ENCODE assay signal across 10 cellular contexts in genomic region chr3:138775254-138775595, GRCh38. TPM values are rescaled to one million over a fixed set of nuclear protein-coding genes. Genes with fewer than 3 reads are reported as not detected.
A peak's percentile ranks its signal among the peaks of the same experiment; 100 is the strongest.
DNase-seq lines count a peak whose midpoint lies in the region; ATAC-seq and TF ChIP-seq lines count a peak whose summit lies in the region.
"Had no signal": no experiment of that assay in that cellular context is flagged by ENCODE, and none has a peak within 500 bp of the region (broad histone marks: within the 10 kb centered on the region; RNA-seq: fewer than 3 reads in every experiment).

No MANE protein-coding gene starts in this region.

- intact Hi-C loops in vagina (cut with DNase I): no loop called here

- DNase-seq in activated naive CD8-positive, alpha-beta T cell treated with anti-CD3 and anti-CD28 coated beads for 36 hours: no peak
- peak; percentile 38 for DNase-seq in choroid plexus epithelial cell (ENCODE audit: low read depth)
- DNase-seq in vagina (ENCODE audit: extremely low spot score in 2 of 2): no peak
- DNase-seq in NCI-H446 treated with DMSO at 0.1 percent for 48 hours (lab: John Stamatoyannopoulos, UW): no peak
- no peak for DNase-seq in ACHN
- DNase-seq: activated T-cell treated with anti-CD3 and anti-CD28 coated beads for 4 hours had no signal

- no peaks in the 10 kb centered on the region for H3K9me3 Mint-ChIP-seq in activated naive CD8-positive, alpha-beta T cell (ENCODE audit: low read depth)
- H3K9me3 Mint-ChIP-seq in activated naive CD8-positive, alpha-beta T cell treated with anti-CD3 and anti-CD28 coated beads for 36 hours: no peaks in the 10 kb centered on the region

- H3K36me3 ChIP-seq in muscle layer of colon (ENCODE audit: insufficient read depth, low read length) (no peaks in the 10 kb centered on the region), vagina (no peaks in the 10 kb centered on the region)
- H3K36me3 ChIP-seq: BE2C had no signal

- peaks cover 10% of the 10 kb centered on the region for H3K36me3 Mint-ChIP-seq in activated naive CD8-positive, alpha-beta T cell
- peaks cover 11% of the 10 kb centered on the region for H3K36me3 Mint-ChIP-seq in activated naive CD8-positive, alpha-beta T cell treated with anti-CD3 and anti-CD28 coated beads for 36 hours

- H3K27ac Mint-ChIP-seq in activated naive CD8-positive, alpha-beta T cell: peak overlapping the region; percentile 50
- H3K27ac Mint-ChIP-seq in activated naive CD8-positive, alpha-beta T cell treated with anti-CD3 and anti-CD28 coated beads for 36 hours: no peak overlapping the region

- H3K9me3 ChIP-seq in muscle layer of colon (ENCODE audit: low read length) (no peaks in the 10 kb centered on the region), vagina (no peaks in the 10 kb centered on the region)
- H3K9me3 ChIP-seq: BE2C had no signal

- no peak overlapping the region for H3K9ac ChIP-seq in muscle layer of colon (ENCODE audit: low read length)

- no peak for ATAC-seq in GM19023 (IDR thresholded peaks at IDR 0.05; ENCODE audit: unreplicated experiment)

- in situ Hi-C loops in ACHN (cut with HindIII; ENCODE audit: low pct_ligation_motif_present, low pct_unique_long_range_greater_than_20kb, low sequenced_read_pairs): no loop called here

- H3K27ac ChIP-seq in muscle layer of colon (ENCODE audit: low read depth, low read length) (peak overlapping the region; percentile 70), vagina (peak overlapping the region; percentile 17)

- peaks cover 25% of the 10 kb centered on the region for H3K4me1 Mint-ChIP-seq in activated naive CD8-positive, alpha-beta T cell (ENCODE audit: low read depth)
- peaks cover 24% of the 10 kb centered on the region for H3K4me1 Mint-ChIP-seq in activated naive CD8-positive, alpha-beta T cell treated with anti-CD3 and anti-CD28 coated beads for 36 hours

- peaks cover 18% of the 10 kb centered on the region for H3K4me1 ChIP-seq in muscle layer of colon (ENCODE audit: insufficient read depth, low read length)
- peaks cover 22% of the 10 kb centered on the region for H3K4me1 ChIP-seq in vagina

- TF ChIP-seq POLR2A in vagina (IDR thresholded peaks at IDR 0.05): no peak

- H3K27me3 ChIP-seq in muscle layer of colon (ENCODE audit: control insufficient read depth in 1 of 2, insufficient read depth in 2 of 2, low read length in 2 of 2) (no peaks in the 10 kb centered on the region), vagina (no peaks in the 10 kb centered on the region)
- H3K27me3 ChIP-seq: BE2C had no signal

- no peak overlapping the region for H3K4me3 ChIP-seq in choroid plexus epithelial cell (ENCODE audit: low read depth, low read length)
- no peak overlapping the region for H3K4me3 ChIP-seq in muscle layer of colon (ENCODE audit: low read depth in 1 of 2, low read length in 2 of 2)
- H3K4me3 ChIP-seq in vagina: no peak overlapping the region

- no peak for TF ChIP-seq CTCF in choroid plexus epithelial cell (conservative IDR thresholded peaks at IDR 0.05; ENCODE audit: low read depth, low read length)
- TF ChIP-seq CTCF in vagina (IDR thresholded peaks at IDR 0.05): no peak

- H3K27me3 Mint-ChIP-seq in activated naive CD8-positive, alpha-beta T cell: no peaks in the 10 kb centered on the region
- no peaks in the 10 kb centered on the region for H3K27me3 Mint-ChIP-seq in activated naive CD8-positive, alpha-beta T cell treated with anti-CD3 and anti-CD28 coated beads for 36 hours

- H3K4me3 Mint-ChIP-seq in activated naive CD8-positive, alpha-beta T cell: no peak overlapping the region
- H3K4me3 Mint-ChIP-seq in activated naive CD8-positive, alpha-beta T cell treated with anti-CD3 and anti-CD28 coated beads for 36 hours: no peak overlapping the region

RNA-seq across cellular contexts. Expression of gene PIK3CB, which starts 59.5 kb away (rescaled TPM):
- 10 to 100 TPM; 17.4 to 20.5 TPM for total RNA-seq in activated naive CD8-positive, alpha-beta T cell treated with anti-CD3 and anti-CD28 coated beads for 36 hours
- 31.9 TPM for total RNA-seq in vagina
